ENCODE assay signal across 1 cellular context in the genomic region with DNA sequence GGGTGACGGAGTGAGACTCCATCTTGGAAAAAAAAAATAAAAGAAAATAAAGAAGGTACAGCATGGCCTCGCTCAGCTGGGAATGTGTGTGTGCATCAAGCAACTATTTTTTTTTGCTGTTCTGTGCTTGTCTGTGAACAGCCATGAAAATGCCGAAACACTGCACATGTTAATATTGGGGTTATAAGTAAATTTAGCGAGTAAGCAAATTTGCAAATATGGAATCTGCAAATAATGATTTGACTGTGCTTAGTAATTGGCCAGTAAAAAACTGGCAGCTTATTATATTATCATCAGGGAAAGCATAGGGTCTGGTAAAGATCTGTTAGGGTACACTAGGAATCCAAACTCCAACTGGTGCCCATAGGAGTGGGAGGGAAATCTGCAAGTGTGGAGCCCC.
TF ChIP-seq lines count a peak whose summit lies in the region.

No MANE protein-coding gene starts in this region.

TF ChIP-seq in HepG2, 621 proteins besides CTCF, POLR2A, EP300 and RAD21 (continued from another document):
- TF ChIP-seq MAFF (IDR thresholded peaks at IDR 0.05; ENCODE audit: low read depth, low read length) (0 out of 2 replicates have a peak, but pooled peaks have one; percentile 32), TGIF2 (CRISPR knock-in tag; IDR thresholded peaks at IDR 0.05) (no peak), MTF2 (CRISPR knock-in tag; IDR thresholded peaks at IDR 0.05; ENCODE audit: borderline replicate concordance) (no peak), MED1 (CRISPR knock-in tag; IDR thresholded peaks at IDR 0.05) (no peak), ZNF83 (CRISPR knock-in tag; IDR thresholded peaks at IDR 0.05; ENCODE audit: borderline replicate concordance) (no peak), ZNF605 (CRISPR knock-in tag; IDR thresholded peaks at IDR 0.05) (no peak), YEATS2 (CRISPR knock-in tag; IDR thresholded peaks at IDR 0.05; ENCODE audit: borderline replicate concordance) (no peak), EZH2 (conservative IDR thresholded peaks at IDR 0.05; ENCODE audit: low read depth, low read length) (no peak), LCORL (IDR thresholded peaks at IDR 0.05) (no peak), LCORL (CRISPR knock-in tag; IDR thresholded peaks at IDR 0.05) (no peak), ZNF350 (CRISPR knock-in tag; IDR thresholded peaks at IDR 0.05; ENCODE audit: borderline replicate concordance, low read depth) (no peak), MAFK (conservative IDR thresholded peaks at IDR 0.05 in 1 of 2, IDR thresholded peaks at IDR 0.05 in 1 of 2; ENCODE audit: low read length in 2 of 2) (peak; percentile 8 to 53; a peak in 2 of 4 replicates), ONECUT2 (CRISPR knock-in tag; IDR thresholded peaks at IDR 0.05) (no peak), ASH2L (IDR thresholded peaks at IDR 0.05; ENCODE audit: insufficient read length, low read depth, low read length) (no peak)
